1 cellular context compared by ENCODE assay signal in genomic region chr1:154936416-154937050, GRCh38.
TF ChIP-seq lines count a peak whose summit lies in the region.

PMVK (minus strand) TSS chr1:154936719; CDS start chr1:154936685, 34 bp downstream.

TF ChIP-seq in GM23338, 12 proteins besides CTCF, POLR2A, EP300 and RAD21 (continued from another document):
- peak; percentile 38 for TF ChIP-seq JUNB (IDR thresholded peaks at IDR 0.05; ENCODE audit: unreplicated experiment)
- TF ChIP-seq EZH2phosphoT487 (IDR thresholded peaks at IDR 0.05; ENCODE audit: unreplicated experiment), result no peak
- no peak for TF ChIP-seq ZNF462 (CRISPR knock-in tag; IDR thresholded peaks at IDR 0.05)
TF ChIP-seq in GM23338: peak in this region for 4.
